Comparison of ENCODE assay signal across 23 cellular contexts in genomic region chr13:109348514-109349340, GRCh38.
A peak's percentile ranks its signal among the peaks of the same experiment; 100 is the strongest.
DNase-seq lines count a peak whose midpoint lies in the region; ATAC-seq and TF ChIP-seq lines count a peak whose summit lies in the region.
"Had no signal": no experiment of that assay in that cellular context is flagged by ENCODE, and none has a peak within 500 bp of the region (broad histone marks: within the 10 kb centered on the region; RNA-seq: fewer than 3 reads in every experiment).

No MANE protein-coding gene starts in this region.

- 0 out of 2 replicates have a peak overlapping the region, but pooled peaks have one; percentile 18 for H2AFZ ChIP-seq in GM23248

- H3F3A ChIP-seq in GM23248 (ENCODE audit: insufficient read depth), result peaks cover 37% of the 10 kb centered on the region

- H4K20me1 ChIP-seq in GM23248 (ENCODE audit: insufficient read depth), result no peaks in the 10 kb centered on the region

- DNase-seq in GM23248, result peak; percentile 71
- DNase-seq in RPMI7951 (ENCODE audit: low read depth), result peak; percentile 5
- peak; percentile 49 for DNase-seq in epithelial cell of esophagus (ENCODE audit: low read depth)
- DNase-seq in retinal pigment epithelial cell (ENCODE audit: low read depth), result peak; percentile 22
- DNase-seq in mucosa of gallbladder (ENCODE audit: low spot score), result no peak
- no peak for DNase-seq in spleen
- DNase-seq: activated B cell treated with CpG ODN at 0.5 μM for 24 hours; activated naive CD4-positive, alpha-beta T cell; CD4-positive, CD25-positive, alpha-beta regulatory T cell; effector memory CD8-positive, alpha-beta T cell; head of caudate nucleus; islet precursor cell; Kasumi-1; mucosa of descending colon; NCI-H1694 treated with DMSO at 0.1 percent for 48 hours; NCI-H526; occipital lobe; small intestine; stimulated activated naive CD8-positive, alpha-beta T cell treated with anti-CD3 and anti-CD28 coated beads, Interleukin-15, amount 100 ng/mL, for 72 hours; T-helper 1 cell; uterus had no signal

- no peaks in the 10 kb centered on the region for H3K27me3 ChIP-seq in GM23248 (replicated peaks; ENCODE audit: insufficient read depth)
- peaks cover 0 to 7% (median 0%) of the 10 kb centered on the region in 7 donors for H3K27me3 ChIP-seq in spleen (replicated peaks in 1 of 7)
- H3K27me3 ChIP-seq: uterus had no signal

- no peaks in the 10 kb centered on the region for H3K36me3 ChIP-seq in GM23248 (ENCODE audit: low read depth)
- H3K36me3 ChIP-seq in spleen, result no peaks in the 10 kb centered on the region
- H3K36me3 ChIP-seq: uterus had no signal

- H3K9me2 ChIP-seq in GM23248 (ENCODE audit: insufficient read depth), result no peaks in the 10 kb centered on the region

- no peak overlapping the region for H3K9ac ChIP-seq in GM23248

- no peaks in the 10 kb centered on the region for H3K79me2 ChIP-seq in GM23248 (ENCODE audit: insufficient read depth)

- H3K27ac ChIP-seq in GM23248, result peak overlapping the region; percentile 66
- no peak overlapping the region for H3K27ac ChIP-seq in spleen
- H3K27ac ChIP-seq: HL-60, uterus had no signal

- H3K4me1 ChIP-seq in GM23248 (ENCODE audit: insufficient read depth), result peaks cover 51% of the 10 kb centered on the region
- H3K4me1 ChIP-seq in spleen, result no peaks in the 10 kb centered on the region
- H3K4me1 ChIP-seq: uterus had no signal

- intact Hi-C loops in spleen (cut with DNase I; ENCODE audit: low total_unique reads), result no loop called here

- ATAC-seq in HG02852 (IDR thresholded peaks at IDR 0.05; ENCODE audit: unreplicated experiment), result no peak
- ATAC-seq: effector memory CD8-positive, alpha-beta T cell; mucosa of descending colon; stimulated activated naive CD8-positive, alpha-beta T cell treated with anti-CD3 and anti-CD28 coated beads, Interleukin-15, amount 100 ng/mL, for 72 hours had no signal

- WGBS in GM23248 (ENCODE audit: low coverage in 1 of 2, low lambda C conversion rate in 2 of 2, missing lambda C conversion rate in 2 of 2), 2 experiments, result 8 to 15% methylated on average over 3 of the region's 3 CpGs
- 74 to 88% (median 85%) methylated on average over 3 of the region's 3 CpGs for WGBS in spleen, 5 donors

- no peak for TF ChIP-seq CTCF in epithelial cell of esophagus (IDR thresholded peaks at IDR 0.05; ENCODE audit: insufficient read depth, low read depth, low read length, missing control alignments)
- no peak for TF ChIP-seq CTCF in retinal pigment epithelial cell (conservative IDR thresholded peaks at IDR 0.05; ENCODE audit: low read depth, low read length)
- no peak for TF ChIP-seq CTCF in spleen (IDR thresholded peaks at IDR 0.05 in 8 of 11, conservative IDR thresholded peaks at IDR 0.05 in 3 of 11)

- peak overlapping the region; percentile 62 for H3K4me2 ChIP-seq in GM23248 (ENCODE audit: unreplicated experiment)

- H3K4me3 ChIP-seq in GM23248, result peak overlapping the region; percentile 28
- no peak overlapping the region for H3K4me3 ChIP-seq in epithelial cell of esophagus (ENCODE audit: low read length)
- no peak overlapping the region for H3K4me3 ChIP-seq in retinal pigment epithelial cell (ENCODE audit: low read length)
- H3K4me3 ChIP-seq in spleen, result no peak overlapping the region
- H3K4me3 ChIP-seq: mucosa of descending colon, uterus had no signal

- no peak for TF ChIP-seq POLR2A in spleen (IDR thresholded peaks at IDR 0.05)

- no peaks in the 10 kb centered on the region for H3K9me3 ChIP-seq in GM23248 (ENCODE audit: low read depth)
- H3K9me3 ChIP-seq in spleen, result no peaks in the 10 kb centered on the region
- H3K9me3 ChIP-seq: mucosa of descending colon, uterus had no signal

- in situ Hi-C loops in GM23248 (cut with MboI), result no loop called here

Comparison
In these comparisons a context has a peak if more than half of its experiments do, and no peak if none do; other contexts are left out.
1. DNase-seq: peak in GM23248 (single experiment), RPMI7951 (single experiment), epithelial cell of esophagus (single experiment) and retinal pigment epithelial cell (single experiment); none in mucosa of gallbladder (single experiment) and spleen (single experiment).